ENCODE assay signal across 9 cellular contexts in genomic region chr13:78215458-78215857, GRCh38.
"Had no signal": no experiment of that assay in that cellular context is flagged by ENCODE, and none has a peak within 500 bp of the region (broad histone marks: within the 10 kb centered on the region; RNA-seq: fewer than 3 reads in every experiment).

No MANE protein-coding gene starts in this region.

- H3K36me3 ChIP-seq: HAP-1 had no signal

- DNase-seq: GM23248, GOT3, H7, H9, HCEC 1CT, HFFc6 had no signal

- H3K4me2 ChIP-seq: GM23338 had no signal

- H3K9me3 Mint-ChIP-seq: GM23338, H9, HFFc6 had no signal

- H3K4me3 Mint-ChIP-seq: GM23338, H9, HFFc6 had no signal

- H2AFZ ChIP-seq: GM23248, GM23338 had no signal

- ATAC-seq: GM23338, HCT116 had no signal

- H3K9me3 ChIP-seq: HAP-1 had no signal

- H3K4me3 ChIP-seq: GM23248, GM23338, HAP-1 had no signal

- H3K27ac ChIP-seq: GM23248 had no signal

- H3K27ac Mint-ChIP-seq: GM23338, H9, HFFc6 had no signal

- H3K4me1 ChIP-seq: HAP-1 had no signal

- H3K4me1 Mint-ChIP-seq: GM23338 had no signal
